Comparison of ENCODE assay signal across 9 cellular contexts in the genomic region with DNA sequence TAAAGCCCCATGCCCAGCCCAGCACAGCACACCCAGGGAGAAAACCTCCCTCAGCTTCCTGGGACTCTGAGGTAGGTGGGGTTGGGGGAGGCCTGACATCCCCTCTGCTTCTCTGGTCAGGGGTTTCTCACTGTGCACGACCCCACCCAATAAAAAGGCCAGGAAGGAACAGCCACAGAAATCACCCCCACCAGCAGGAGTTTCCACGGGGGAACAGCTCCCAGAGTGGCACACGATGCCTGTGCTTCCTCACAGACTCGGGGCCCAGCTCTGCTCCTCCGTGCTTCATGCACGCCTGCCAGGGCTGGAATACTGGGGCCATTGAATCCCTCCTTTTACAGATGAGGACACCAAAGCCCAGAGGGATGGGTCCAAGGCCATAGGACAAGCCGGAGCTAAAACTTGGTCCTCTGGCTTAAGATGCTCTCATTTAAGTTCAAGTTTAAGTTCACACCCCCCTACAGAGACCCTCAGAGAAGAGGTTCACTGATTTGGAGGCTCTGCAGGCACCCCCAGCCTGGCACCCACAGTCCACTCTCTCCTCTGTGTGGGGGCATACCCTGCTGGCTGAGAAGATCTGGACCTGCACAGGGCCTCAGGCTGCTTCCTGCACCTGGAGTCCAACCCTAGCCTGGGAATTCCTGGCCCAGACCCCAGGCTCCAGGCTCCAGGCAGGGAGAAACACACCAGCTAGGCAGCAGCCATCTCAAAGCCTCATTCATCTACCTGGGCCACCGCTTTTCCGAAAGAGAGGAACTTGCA. TPM values are rescaled to one million over a fixed set of nuclear protein-coding genes. Genes with fewer than 3 reads are reported as not detected.
DNase-seq lines count a peak whose midpoint lies in the region; ATAC-seq, FAIRE-seq and TF ChIP-seq lines count a peak whose summit lies in the region.
"Had no signal": no experiment of that assay in that cellular context is flagged by ENCODE, and none has a peak within 500 bp of the region (broad histone marks: within the 10 kb centered on the region; RNA-seq: fewer than 3 reads in every experiment).

No MANE protein-coding gene starts in this region.

- no peaks in the 10 kb centered on the region; a peak in 1 of 5 replicates for H3K36me3 ChIP-seq in HepG2 (replicated peaks in 1 of 2; ENCODE audit: control insufficient read depth in 1 of 2, insufficient read depth in 2 of 2, low read length in 2 of 2)
- peaks cover 0 to 26% (median 17%) of the 10 kb centered on the region in 5 donors for H3K36me3 ChIP-seq in subcutaneous abdominal adipose tissue (ENCODE audit: control insufficient read depth in 5 of 5, insufficient read depth in 5 of 5, low read length in 5 of 5)

- no peak for TF ChIP-seq POLR2A in HepG2 (IDR thresholded peaks at IDR 0.05; ENCODE audit: insufficient read depth in 1 of 2, low read depth in 2 of 2, low read length in 2 of 2)

- CTCF ChIA-PET in HepG2 (lab: Yijun Ruan, JAX; ENCODE audit: low intra/inter-chr PET ratio, low total read pairs): no interaction called here

- POLR2A ChIA-PET in HepG2 (lab: Yijun Ruan, JAX): interaction anchor here (1.7 kb wide), 1 partner anchor 11 kb away, joined by 5 read pairs; no protein-coding TSS in a partner anchor

- H3K27ac ChIP-seq in HL-60 (replicated peaks) (peak overlapping the region; percentile 76), angular gyrus (ENCODE audit: low read depth, low read length) (peak overlapping the region; percentile 85), HepG2 (ENCODE audit: extremely low read length, insufficient read depth, low read length) (no peak overlapping the region), subcutaneous abdominal adipose tissue (ENCODE audit: low read depth, low read length) (peak overlapping the region; percentile 62)

- FAIRE-seq in HepG2 (lab: Jason Lieb, UNC): no peak

- H3K9me3 ChIP-seq in HepG2 (ENCODE audit: low read length) (no peaks in the 10 kb centered on the region), subcutaneous abdominal adipose tissue (ENCODE audit: control insufficient read depth in 5 of 5, low read length in 5 of 5) (no peaks in the 10 kb centered on the region)

- H3K4me3 ChIP-seq in HL-60 (replicated peaks; ENCODE audit: insufficient read depth, low read length) (no peak overlapping the region), HepG2 (replicated peaks in 1 of 3; ENCODE audit: insufficient read depth in 1 of 3, low read depth in 2 of 3, low read length in 3 of 3) (no peak overlapping the region), subcutaneous abdominal adipose tissue (ENCODE audit: low read depth in 1 of 5, low read length in 5 of 5) (no peak overlapping the region)

- no peaks in the 10 kb centered on the region for H4K20me1 ChIP-seq in HepG2 (ENCODE audit: insufficient read depth, low read length)

- no TSS peak for BruUV-seq in HepG2 (replicated peaks; lab: Mats Ljungman, UMichigan)

- 81% methylated on average over 9 of the region's 9 CpGs for WGBS in HepG2 (ENCODE audit: low lambda C conversion rate)

- ATAC-seq in HepG2: no peak

- peaks cover 45% of the 10 kb centered on the region for H3K4me1 ChIP-seq in HepG2 (ENCODE audit: insufficient read depth, low read length)
- H3K4me1 ChIP-seq in subcutaneous abdominal adipose tissue (ENCODE audit: control insufficient read depth in 5 of 5, insufficient read depth in 5 of 5, low read length in 5 of 5): peaks cover 28 to 71% (median 58%) of the 10 kb centered on the region in 5 donors

- no peak for TF ChIP-seq CTCF in HL-60 (IDR thresholded peaks at IDR 0.05; ENCODE audit: insufficient read depth, low read length)
- no peak for TF ChIP-seq CTCF in HepG2 (CRISPR knock-in tag; IDR thresholded peaks at IDR 0.05)

- intact Hi-C loops in HepG2 (cut with micrococcal nuclease; ENCODE audit: unreplicated experiment): no loop called here

- no peak overlapping the region for H3K4me2 ChIP-seq in HepG2 (ENCODE audit: low read depth, low read length)

- H3K9ac ChIP-seq in HepG2 (ENCODE audit: insufficient read depth, low read depth, low read length): no peak overlapping the region
- H3K9ac ChIP-seq in subcutaneous abdominal adipose tissue (ENCODE audit: low read length in 5 of 5): peak overlapping the region in 1 of 5 donors; percentile 63

- no peaks in the 10 kb centered on the region for H3K27me3 ChIP-seq in HL-60 (ENCODE audit: insufficient read depth, poor library complexity, severe bottlenecking)
- H3K27me3 ChIP-seq in HepG2 (ENCODE audit: control insufficient read depth in 1 of 2, insufficient read depth in 2 of 2, low read length in 2 of 2): peaks cover 0 to 5% of the 10 kb centered on the region in 2 experiments; a peak in 1 of 5 replicates
- no peaks in the 10 kb centered on the region for H3K27me3 ChIP-seq in subcutaneous abdominal adipose tissue (ENCODE audit: control insufficient read depth in 5 of 5, insufficient read depth in 4 of 5, low read length in 5 of 5)

- DNase-seq in HL-60 (ENCODE audit: low read depth in 1 of 2, low spot score in 1 of 2) (no peak), HepG2 (ENCODE audit: low spot score) (no peak), NCI-H1694 (lab: John Stamatoyannopoulos, UW) (no peak), NCI-H128 (lab: John Stamatoyannopoulos, UW; ENCODE audit: unreplicated experiment) (no peak), NCI-H2196 treated with DMSO at 0.1 percent for 48 hours (lab: John Stamatoyannopoulos, UW; ENCODE audit: unreplicated experiment) (no peak)
- DNase-seq: NCI-H187 had no signal

- TF ChIP-seq RAD21 in HepG2 (CRISPR knock-in tag; IDR thresholded peaks at IDR 0.05): no peak

- no peaks in the 10 kb centered on the region for H3K79me2 ChIP-seq in HepG2 (ENCODE audit: insufficient read depth, low read length)

- TF ChIP-seq EP300 in HepG2 (IDR thresholded peaks at IDR 0.05; ENCODE audit: low read depth in 2 of 2, low read length in 2 of 2) (no peak), HepG2 (CRISPR knock-in tag; IDR thresholded peaks at IDR 0.05; ENCODE audit: borderline replicate concordance) (no peak)

- H2AFZ ChIP-seq in HepG2 (ENCODE audit: low read length): no peak overlapping the region

- in situ Hi-C loops in HepG2 (cut with HindIII; ENCODE audit: extremely low pct_ligation_motif_present, low pct_unique_long_range_greater_than_20kb): no loop called here

RNA-seq across cellular contexts. Expression of gene ACSS1, which starts 14.3 kb away (rescaled TPM):
- 38.2 and 41.6 TPM in 2 replicates for total RNA-seq in HepG2 (2016; rRNA removed; fragmentation: Illumina TruSeq; extraction: Trizol)
- total RNA-seq in HepG2 (2016; cell fraction: cytosol; rRNA removed; fragmentation: Illumina TruSeq; extraction: Trizol; ENCODE audit: low read depth): 8.4 and 9.3 TPM in 2 replicates
- total RNA-seq in HepG2 (2016; cell fraction: insoluble cytoplasmic fraction; rRNA removed; fragmentation: Illumina TruSeq; extraction: Trizol): 34.8 and 43.4 TPM in 2 replicates
- total RNA-seq in HepG2 (2016; cell fraction: membrane; rRNA removed; fragmentation: Illumina TruSeq; extraction: Trizol): 13.0 and 13.5 TPM in 2 replicates
- total RNA-seq in HepG2 (2016; cell fraction: nucleus; rRNA removed; fragmentation: Illumina TruSeq; extraction: Trizol): 42.3 and 48.2 TPM in 2 replicates
- 15.2 and 23.3 TPM in 2 replicates for polyA plus RNA-seq in HepG2 (2011; rRNA removed)
- polyA plus RNA-seq in HepG2 (2011; cell fraction: cytosol; rRNA removed): 16.5 and 17.1 TPM in 2 replicates
- polyA plus RNA-seq in HepG2 (2011; cell fraction: nucleus; rRNA removed): 43.9 and 56.8 TPM in 2 replicates
- polyA plus RNA-seq in HepG2 (2012): 4.3 and 9.3 TPM in 2 replicates
- polyA plus RNA-seq in HepG2 (2016; cell fraction: cytosol; fragmentation: Illumina TruSeq; extraction: Trizol; ENCODE audit: low read depth): 3.2 and 3.4 TPM in 2 replicates
- polyA plus RNA-seq in HepG2 (2016; cell fraction: insoluble cytoplasmic fraction; fragmentation: Illumina TruSeq; extraction: Trizol; ENCODE audit: low read depth): 47.8 and 50.2 TPM in 2 replicates
- polyA plus RNA-seq in HepG2 (2016; cell fraction: membrane; fragmentation: Illumina TruSeq; extraction: Trizol; ENCODE audit: low read depth): 9.9 TPM in 2 replicates
- 98.7 and 99.6 TPM in 2 replicates for polyA plus RNA-seq in HepG2 (2016; cell fraction: nucleus; fragmentation: Illumina TruSeq; extraction: Trizol; ENCODE audit: insufficient read depth, low read depth)
- 0.07 and 45.1 TPM in 2 replicates for polyA minus RNA-seq in HepG2 (2011; rRNA and poly(A)+ RNA removed; ENCODE audit: low replicate concordance)
- polyA minus RNA-seq in HepG2 (2011; cell fraction: cytosol; rRNA and poly(A)+ RNA removed): 11.7 and 16.0 TPM in 2 replicates
- polyA minus RNA-seq in HepG2 (2011; cell fraction: nucleus; rRNA and poly(A)+ RNA removed): 13.9 and 19.8 TPM in 2 replicates

RNA-seq across cellular contexts. Expression of gene VSX1, which starts 38.3 kb away (rescaled TPM):
- not detected in 2 replicates for total RNA-seq in HepG2 (2016; rRNA removed; fragmentation: Illumina TruSeq; extraction: Trizol)
- total RNA-seq in HepG2 (2016; cell fraction: cytosol; rRNA removed; fragmentation: Illumina TruSeq; extraction: Trizol; ENCODE audit: low read depth): not detected in 2 replicates
- total RNA-seq in HepG2 (2016; cell fraction: insoluble cytoplasmic fraction; rRNA removed; fragmentation: Illumina TruSeq; extraction: Trizol): not detected in 2 replicates
- total RNA-seq in HepG2 (2016; cell fraction: membrane; rRNA removed; fragmentation: Illumina TruSeq; extraction: Trizol): not detected in 2 replicates
- not detected in 2 replicates for total RNA-seq in HepG2 (2016; cell fraction: nucleus; rRNA removed; fragmentation: Illumina TruSeq; extraction: Trizol)
- 0.04 and 0.05 TPM in 2 replicates for polyA plus RNA-seq in HepG2 (2011; rRNA removed)
- not detected in 2 replicates for polyA plus RNA-seq in HepG2 (2011; cell fraction: cytosol; rRNA removed)
- 0.06 and 0.14 TPM in 2 replicates for polyA plus RNA-seq in HepG2 (2011; cell fraction: nucleus; rRNA removed)
- polyA plus RNA-seq in HepG2 (2012): not detected in 2 replicates
- not detected in 2 replicates for polyA plus RNA-seq in HepG2 (2016; cell fraction: cytosol; fragmentation: Illumina TruSeq; extraction: Trizol; ENCODE audit: low read depth)
- not detected in 2 replicates for polyA plus RNA-seq in HepG2 (2016; cell fraction: insoluble cytoplasmic fraction; fragmentation: Illumina TruSeq; extraction: Trizol; ENCODE audit: low read depth)
- not detected in 2 replicates for polyA plus RNA-seq in HepG2 (2016; cell fraction: membrane; fragmentation: Illumina TruSeq; extraction: Trizol; ENCODE audit: low read depth)
- not detected in 2 replicates for polyA plus RNA-seq in HepG2 (2016; cell fraction: nucleus; fragmentation: Illumina TruSeq; extraction: Trizol; ENCODE audit: insufficient read depth, low read depth)
- polyA minus RNA-seq in HepG2 (2011; rRNA and poly(A)+ RNA removed; ENCODE audit: low replicate concordance): not detected in 2 replicates
- polyA minus RNA-seq in HepG2 (2011; cell fraction: cytosol; rRNA and poly(A)+ RNA removed): not detected in 2 replicates
- 0.75 TPM in 1 of 2 replicates, not detected in the other for polyA minus RNA-seq in HepG2 (2011; cell fraction: nucleus; rRNA and poly(A)+ RNA removed)
- total RNA-seq: endodermal cell had no signal

RNA-seq across cellular contexts. Expression of gene APMAP, which starts 51.1 kb away (rescaled TPM):
- total RNA-seq in HepG2 (2016; rRNA removed; fragmentation: Illumina TruSeq; extraction: Trizol): 96.9 and 214 TPM in 2 replicates
- 20.1 and 22.7 TPM in 2 replicates for total RNA-seq in HepG2 (2016; cell fraction: cytosol; rRNA removed; fragmentation: Illumina TruSeq; extraction: Trizol; ENCODE audit: low read depth)
- total RNA-seq in HepG2 (2016; cell fraction: insoluble cytoplasmic fraction; rRNA removed; fragmentation: Illumina TruSeq; extraction: Trizol): 98.2 and 226 TPM in 2 replicates
- total RNA-seq in HepG2 (2016; cell fraction: membrane; rRNA removed; fragmentation: Illumina TruSeq; extraction: Trizol): 41.7 and 44.7 TPM in 2 replicates
- total RNA-seq in HepG2 (2016; cell fraction: nucleus; rRNA removed; fragmentation: Illumina TruSeq; extraction: Trizol): 175 and 197 TPM in 2 replicates
- polyA plus RNA-seq in HepG2 (2011; rRNA removed): 168 and 177 TPM in 2 replicates
- polyA plus RNA-seq in HepG2 (2011; cell fraction: cytosol; rRNA removed): 161 and 178 TPM in 2 replicates
- polyA plus RNA-seq in HepG2 (2011; cell fraction: nucleus; rRNA removed): 60.9 and 87.7 TPM in 2 replicates
- polyA plus RNA-seq in HepG2 (2012): 152 and 183 TPM in 2 replicates
- 19.3 and 19.6 TPM in 2 replicates for polyA plus RNA-seq in HepG2 (2016; cell fraction: cytosol; fragmentation: Illumina TruSeq; extraction: Trizol; ENCODE audit: low read depth)
- polyA plus RNA-seq in HepG2 (2016; cell fraction: insoluble cytoplasmic fraction; fragmentation: Illumina TruSeq; extraction: Trizol; ENCODE audit: low read depth): 91.9 and 93.0 TPM in 2 replicates
- 31.8 and 32.4 TPM in 2 replicates for polyA plus RNA-seq in HepG2 (2016; cell fraction: membrane; fragmentation: Illumina TruSeq; extraction: Trizol; ENCODE audit: low read depth)
- 261 and 268 TPM in 2 replicates for polyA plus RNA-seq in HepG2 (2016; cell fraction: nucleus; fragmentation: Illumina TruSeq; extraction: Trizol; ENCODE audit: insufficient read depth, low read depth)
- 27.2 and 96.2 TPM in 2 replicates for polyA minus RNA-seq in HepG2 (2011; rRNA and poly(A)+ RNA removed; ENCODE audit: low replicate concordance)
- polyA minus RNA-seq in HepG2 (2011; cell fraction: cytosol; rRNA and poly(A)+ RNA removed): 41.4 and 51.0 TPM in 2 replicates
- 33.6 and 47.4 TPM in 2 replicates for polyA minus RNA-seq in HepG2 (2011; cell fraction: nucleus; rRNA and poly(A)+ RNA removed)
